16 cellular contexts compared by ENCODE assay signal in genomic region chr4:22488136-22488535, GRCh38. TPM values are rescaled to one million over a fixed set of nuclear protein-coding genes. Genes with fewer than 3 reads are reported as not detected.
DNase-seq lines count a peak whose midpoint lies in the region; ATAC-seq and TF ChIP-seq lines count a peak whose summit lies in the region.
"Had no signal": no experiment of that assay in that cellular context is flagged by ENCODE, and none has a peak within 500 bp of the region (broad histone marks: within the 10 kb centered on the region; RNA-seq: fewer than 3 reads in every experiment).

No MANE protein-coding gene starts in this region.

- H3K9me2 ChIP-seq in GM23248 (ENCODE audit: insufficient read depth): no peaks in the 10 kb centered on the region

- H3K27ac Mint-ChIP-seq in nephron: peak overlapping the region in 2 of 3 experiments; percentile 13 to 62
- H3K27ac Mint-ChIP-seq: T-helper 1 cell treated with Interleukin-12 subunit alpha and Interleukin-12 subunit beta and Interleukin-4 antibody, amounts not matched to agents 30 μg/mL and 1 μg/mL, for 36 hours had no signal

- H3K9ac ChIP-seq in GM23248: no peak overlapping the region

- H3K4me3 Mint-ChIP-seq in nephron: no peak overlapping the region
- H3K4me3 Mint-ChIP-seq: CD14-positive monocyte; T-helper 1 cell treated with Interleukin-12 subunit alpha and Interleukin-12 subunit beta and Interleukin-4 antibody, amounts not matched to agents 30 μg/mL and 1 μg/mL, for 36 hours had no signal

- H3K9me3 ChIP-seq in GM23248 (ENCODE audit: low read depth): no peaks in the 10 kb centered on the region
- H3K9me3 ChIP-seq: Caco-2 had no signal

- H4K20me1 ChIP-seq in GM23248 (ENCODE audit: insufficient read depth): no peaks in the 10 kb centered on the region

- H3K4me2 ChIP-seq in GM23248 (ENCODE audit: unreplicated experiment): no peak overlapping the region

- H2AFZ ChIP-seq in GM23248: no peak overlapping the region

- WGBS in GM23248 (ENCODE audit: low coverage in 1 of 2, low lambda C conversion rate in 2 of 2, missing lambda C conversion rate in 2 of 2), 2 experiments: 84 to 88% methylated on average over 2 of the region's 2 CpGs

- H3K4me3 ChIP-seq in GM23248: no peak overlapping the region

- H3F3A ChIP-seq in GM23248 (ENCODE audit: insufficient read depth): peaks cover 15% of the 10 kb centered on the region

- no peaks in the 10 kb centered on the region for H3K27me3 ChIP-seq in GM23248 (replicated peaks; ENCODE audit: insufficient read depth)

- TF ChIP-seq CTCF in nephron (IDR thresholded peaks at IDR 0.05; ENCODE audit: unreplicated experiment in 3 of 3): no peak

- H3K36me3 ChIP-seq in GM23248 (ENCODE audit: low read depth): no peaks in the 10 kb centered on the region

- peaks cover 33% of the 10 kb centered on the region for H3K36me3 Mint-ChIP-seq in nephron (ENCODE audit: low read depth)
- H3K36me3 Mint-ChIP-seq: CD14-positive monocyte had no signal

- peak; percentile 40 for ATAC-seq in GM18861 (IDR thresholded peaks at IDR 0.05; ENCODE audit: unreplicated experiment)

- DNase-seq in DMS79 (lab: John Stamatoyannopoulos, UW) (peak; percentile 39), NCI-H345 treated with DMSO at 0.1 percent for 48 hours (lab: John Stamatoyannopoulos, UW; ENCODE audit: unreplicated experiment) (peak; percentile 68), T-helper 2 cell (no peak), GM23248 (no peak), NCI-H446 treated with DMSO at 0.1 percent for 48 hours (lab: John Stamatoyannopoulos, UW) (no peak)
- DNase-seq: Caco-2, GF-D8, IMR-90, NCI-H1436, NCI-H2081, NCI-H82, SHP77 treated with DMSO at 0.1 percent for 48 hours had no signal

- peaks cover 18% of the 10 kb centered on the region for H3K4me1 ChIP-seq in GM23248 (ENCODE audit: insufficient read depth)

- no peaks in the 10 kb centered on the region; the same call in 1 of the 2 replicates for H3K79me2 ChIP-seq in GM23248 (ENCODE audit: insufficient read depth)

- in situ Hi-C loops in GM23248 (cut with MboI): no loop called here

- H3K27ac ChIP-seq in GM23248: no peak overlapping the region

- peaks cover 69% of the 10 kb centered on the region for H3K4me1 Mint-ChIP-seq in nephron

- H3K27me3 Mint-ChIP-seq in nephron (ENCODE audit: low read depth): no peaks in the 10 kb centered on the region

- no peaks in the 10 kb centered on the region for H3K9me3 Mint-ChIP-seq in nephron
- H3K9me3 Mint-ChIP-seq: CD14-positive monocyte; T-helper 1 cell treated with Interleukin-12 subunit alpha and Interleukin-12 subunit beta and Interleukin-4 antibody, amounts not matched to agents 30 μg/mL and 1 μg/mL, for 36 hours had no signal

RNA-seq across cellular contexts. Expression of gene ADGRA3, which starts 27.7 kb away (rescaled TPM):
- total RNA-seq in GM23248 (2014; rRNA removed; shearing (Covaris generic)): 7.8 and 9.4 TPM in 2 replicates
- polyA plus RNA-seq in GM23248 (2016; fragmentation: Nextera tagmentation; extraction: Ambion mirVana): 1.1 and 1.2 TPM in 2 replicates
- polyA plus RNA-seq: CD14-positive monocyte had no signal

Comparison
In these comparisons a context has a peak if more than half of its experiments do, and no peak if none do; other contexts are left out.
1. DNase-seq: peak in DMS79 (single experiment) and NCI-H345 treated with DMSO at 0.1 percent for 48 hours (single experiment); none in T-helper 2 cell (0 of 5), GM23248 (single experiment) and NCI-H446 treated with DMSO at 0.1 percent for 48 hours (single experiment).